15 cellular contexts compared by ENCODE assay signal in the genomic region with DNA sequence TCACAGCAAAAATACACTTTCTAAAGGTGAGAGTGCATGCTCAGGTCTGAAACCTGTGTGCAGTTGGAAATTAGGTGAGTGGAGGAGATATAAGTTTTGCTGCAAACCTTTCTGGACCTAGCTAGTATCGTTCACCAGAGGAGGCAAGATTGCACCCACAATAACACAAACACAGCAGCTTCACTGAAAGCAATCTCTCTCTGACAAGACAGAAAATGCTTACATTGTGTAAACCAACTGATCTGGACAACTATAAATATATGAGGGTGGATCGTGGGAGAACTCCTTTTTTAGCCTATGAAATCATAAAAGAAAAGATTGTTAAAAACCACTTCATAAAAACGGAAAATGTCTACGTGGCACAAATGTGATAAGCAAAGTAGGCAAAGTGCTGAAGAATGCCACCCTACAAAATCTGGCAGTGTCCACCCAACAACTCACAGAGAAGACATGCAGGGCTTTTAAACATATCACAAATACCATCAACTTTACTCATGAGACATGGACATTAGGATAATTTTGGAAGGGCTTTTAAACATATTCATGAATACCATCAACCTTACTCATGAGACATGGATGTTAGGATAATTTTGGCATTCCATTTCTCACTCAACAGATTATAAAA.
DNase-seq lines count a peak whose midpoint lies in the region; ATAC-seq and TF ChIP-seq lines count a peak whose summit lies in the region.
"Had no signal": no experiment of that assay in that cellular context is flagged by ENCODE, and none has a peak within 500 bp of the region (broad histone marks: within the 10 kb centered on the region; RNA-seq: fewer than 3 reads in every experiment).

No MANE protein-coding gene starts in this region.

- H4K20me1 ChIP-seq in SU-DHL-6 (ENCODE audit: low read depth, low read length), result no peaks in the 10 kb centered on the region

- H3K9me2 ChIP-seq in SU-DHL-6 (replicated peaks; ENCODE audit: insufficient read depth, low read length), result no peaks in the 10 kb centered on the region

- H3K4me3 Mint-ChIP-seq in stimulated activated memory B cell treated with anti-CD40 and anti-IgM and Interleukin-4, amounts not matched to agents 10 μg/mL and 1 μg/mL and 100 μg/mL, for 72 hours, result no peak overlapping the region
- H3K4me3 Mint-ChIP-seq: activated CD4-positive, alpha-beta memory T cell treated with anti-CD3 and anti-CD28 coated beads, Interleukin-2, amount 10 ng/mL, durations not matched to agents 7 days and 5 days; nephron; stimulated activated naive CD8-positive, alpha-beta T cell treated with anti-CD3 and anti-CD28 coated beads, Interleukin-15, amount 100 ng/mL, for 72 hours had no signal

- no peaks in the 10 kb centered on the region for H3K36me3 Mint-ChIP-seq in stimulated activated memory B cell treated with anti-CD40 and anti-IgM and Interleukin-4, amounts not matched to agents 10 μg/mL and 1 μg/mL and 100 μg/mL, for 72 hours

- H3K27ac ChIP-seq in SU-DHL-6 (ENCODE audit: low read depth, low read length), result no peak overlapping the region
- H3K27ac ChIP-seq: heart left ventricle, left lung, SJSA1 had no signal

- H3K79me2 ChIP-seq in SU-DHL-6 (ENCODE audit: insufficient read depth, low read length), result no peaks in the 10 kb centered on the region

- no peaks in the 10 kb centered on the region for H3K36me3 ChIP-seq in SU-DHL-6 (ENCODE audit: low read length)
- H3K36me3 ChIP-seq: heart left ventricle, left lung, SJSA1 had no signal

- H3K9ac ChIP-seq in SU-DHL-6 (ENCODE audit: low read length), result no peak overlapping the region

- H3K27me3 ChIP-seq in SU-DHL-6 (ENCODE audit: low read length), result no peaks in the 10 kb centered on the region
- H3K27me3 ChIP-seq: heart left ventricle, left lung, SJSA1 had no signal

- TF ChIP-seq CTCF in HFF-Myc (IDR thresholded peaks at IDR 0.05; ENCODE audit: low read depth, low read length, missing control alignments) (no peak), SU-DHL-6 (IDR thresholded peaks at IDR 0.05; ENCODE audit: insufficient read depth, low read length, poor library complexity, severe bottlenecking) (no peak), foreskin fibroblast (IDR thresholded peaks at IDR 0.05; ENCODE audit: low read depth, low read length) (no peak), GM20000 (IDR thresholded peaks at IDR 0.05; ENCODE audit: extremely low read depth, missing control alignments) (no peak)

- H3K4me2 ChIP-seq in SU-DHL-6 (ENCODE audit: low read depth, low read length, poor library complexity, severe bottlenecking), result no peak overlapping the region

- peaks cover 3% of the 10 kb centered on the region for H3K9me3 Mint-ChIP-seq in stimulated activated memory B cell treated with anti-CD40 and anti-IgM and Interleukin-4, amounts not matched to agents 10 μg/mL and 1 μg/mL and 100 μg/mL, for 72 hours
- H3K9me3 Mint-ChIP-seq: nephron had no signal

- no peaks in the 10 kb centered on the region for H3F3A ChIP-seq in SU-DHL-6 (ENCODE audit: insufficient read depth)

- ATAC-seq in stimulated activated memory B cell treated with anti-CD40 and anti-IgM and Interleukin-4, amounts not matched to agents 10 μg/mL and 1 μg/mL and 100 μg/mL, for 72 hours, result no peak
- no peak for ATAC-seq in HG02798 (IDR thresholded peaks at IDR 0.05; ENCODE audit: poor library complexity, unreplicated experiment)
- ATAC-seq: heart left ventricle; left lung; stimulated activated naive CD8-positive, alpha-beta T cell treated with anti-CD3 and anti-CD28 coated beads, Interleukin-15, amount 100 ng/mL, for 72 hours had no signal

- H3K9me3 ChIP-seq in SU-DHL-6 (ENCODE audit: insufficient read depth, low read length), result no peaks in the 10 kb centered on the region
- H3K9me3 ChIP-seq: heart left ventricle, left lung, SJSA1 had no signal

- peak; percentile 68 for DNase-seq in A172 (ENCODE audit: low spot score)
- DNase-seq in HFF-Myc (ENCODE audit: extremely low read depth, low read depth), result peak; percentile 11
- peak; percentile 17 to 74 for DNase-seq in foreskin fibroblast
- no peak for DNase-seq in cerebellum (ENCODE audit: low spot score)
- no peak for DNase-seq in GM20000 (ENCODE audit: low spot score)
- DNase-seq: activated CD4-positive, alpha-beta memory T cell treated with anti-CD3 and anti-CD28 coated beads, Interleukin-2, amount 10 ng/mL, durations not matched to agents 7 days and 5 days; activated effector memory CD4-positive, alpha-beta T cell treated with anti-CD3 and anti-CD28 coated beads, Interleukin-2, amount 50 U/mL, for 16 hours; heart left ventricle; left lung; stimulated activated naive CD8-positive, alpha-beta T cell treated with anti-CD3 and anti-CD28 coated beads, Interleukin-15, amount 100 ng/mL, for 72 hours had no signal

- no peaks in the 10 kb centered on the region for H3K4me1 Mint-ChIP-seq in stimulated activated memory B cell treated with anti-CD40 and anti-IgM and Interleukin-4, amounts not matched to agents 10 μg/mL and 1 μg/mL and 100 μg/mL, for 72 hours
- H3K4me1 Mint-ChIP-seq: activated CD4-positive, alpha-beta memory T cell treated with anti-CD3 and anti-CD28 coated beads, Interleukin-2, amount 10 ng/mL, durations not matched to agents 7 days and 5 days; nephron; stimulated activated naive CD8-positive, alpha-beta T cell treated with anti-CD3 and anti-CD28 coated beads, Interleukin-15, amount 100 ng/mL, for 72 hours had no signal

- no peak overlapping the region for H3K27ac Mint-ChIP-seq in stimulated activated memory B cell treated with anti-CD40 and anti-IgM and Interleukin-4, amounts not matched to agents 10 μg/mL and 1 μg/mL and 100 μg/mL, for 72 hours
- H3K27ac Mint-ChIP-seq: activated CD4-positive, alpha-beta memory T cell treated with anti-CD3 and anti-CD28 coated beads, Interleukin-2, amount 10 ng/mL, durations not matched to agents 7 days and 5 days; nephron had no signal

- H3K27me3 Mint-ChIP-seq in stimulated activated memory B cell treated with anti-CD40 and anti-IgM and Interleukin-4, amounts not matched to agents 10 μg/mL and 1 μg/mL and 100 μg/mL, for 72 hours, result no peaks in the 10 kb centered on the region
- H3K27me3 Mint-ChIP-seq: activated CD4-positive, alpha-beta memory T cell treated with anti-CD3 and anti-CD28 coated beads, Interleukin-2, amount 10 ng/mL, durations not matched to agents 7 days and 5 days; stimulated activated naive CD8-positive, alpha-beta T cell treated with anti-CD3 and anti-CD28 coated beads, Interleukin-15, amount 100 ng/mL, for 72 hours had no signal

- peak overlapping the region; percentile 58 for H2AFZ ChIP-seq in SU-DHL-6 (ENCODE audit: low read depth, low read length, severe bottlenecking)

- H3K4me3 ChIP-seq in HFF-Myc (replicated peaks; ENCODE audit: low read depth, low read length) (no peak overlapping the region), SU-DHL-6 (ENCODE audit: insufficient read depth, low read length, poor library complexity, severe bottlenecking) (no peak overlapping the region), foreskin fibroblast (ENCODE audit: low read depth in 1 of 2, low read length in 2 of 2) (no peak overlapping the region)
- H3K4me3 ChIP-seq: heart left ventricle, left lung, SJSA1 had no signal

Comparison
In these comparisons a context has a peak if more than half of its experiments do, and no peak if none do; other contexts are left out.
1. DNase-seq: peak in A172 (single experiment), HFF-Myc (single experiment) and foreskin fibroblast (2 of 2); none in cerebellum (single experiment) and GM20000 (single experiment).